21 cellular contexts compared by ENCODE assay signal in genomic region chr16:81158964-81159363, GRCh38.
DNase-seq lines count a peak whose midpoint lies in the region; ATAC-seq and TF ChIP-seq lines count a peak whose summit lies in the region.
"Had no signal": no experiment of that assay in that cellular context is flagged by ENCODE, and none has a peak within 500 bp of the region (broad histone marks: within the 10 kb centered on the region; RNA-seq: fewer than 3 reads in every experiment).

No MANE protein-coding gene starts in this region.

- H3K4me3 Mint-ChIP-seq in stimulated activated naive CD8-positive, alpha-beta T cell treated with anti-CD3 and anti-CD28 coated beads, Interleukin-15, amount 100 ng/mL, for 72 hours, result no peak overlapping the region
- H3K4me3 Mint-ChIP-seq: activated B cell treated with CpG ODN at 0.5 μM for 24 hours; CD8-positive, alpha-beta T cell; immature natural killer cell had no signal

- H3K9me3 Mint-ChIP-seq in stimulated activated naive CD8-positive, alpha-beta T cell treated with anti-CD3 and anti-CD28 coated beads, Interleukin-15, amount 100 ng/mL, for 72 hours, result no peaks in the 10 kb centered on the region
- H3K9me3 Mint-ChIP-seq: activated B cell treated with CpG ODN at 0.5 μM for 24 hours; CD8-positive, alpha-beta T cell; immature natural killer cell had no signal

- H3K4me1 Mint-ChIP-seq in stimulated activated naive CD8-positive, alpha-beta T cell treated with anti-CD3 and anti-CD28 coated beads, Interleukin-15, amount 100 ng/mL, for 72 hours, result no peaks in the 10 kb centered on the region
- H3K4me1 Mint-ChIP-seq: activated B cell treated with CpG ODN at 0.5 μM for 24 hours, immature natural killer cell had no signal

- peak; percentile 2 for DNase-seq in NCI-H345 (lab: John Stamatoyannopoulos, UW)
- DNase-seq in dermis blood vessel endothelial cell, result peak; percentile 40
- DNase-seq in middle frontal gyrus (ENCODE audit: extremely low spot score, low spot score), result peak; percentile 4
- DNase-seq in superior temporal gyrus (ENCODE audit: extremely low spot score), result peak; percentile 91
- DNase-seq in GM10266 (ENCODE audit: extremely low spot score), result no peak
- no peak for DNase-seq in stimulated activated CD4-positive, alpha-beta T cell treated with anti-CD3 and anti-CD28 coated beads, Interleukin-4, amount 100 ng/mL, for 1 hour
- no peak for DNase-seq in stimulated activated naive CD8-positive, alpha-beta T cell treated with anti-CD3 and anti-CD28 coated beads, Interleukin-15, amount 100 ng/mL, for 72 hours
- DNase-seq: activated B cell treated with CpG ODN at 0.5 μM for 24 hours; activated CD4-positive, alpha-beta T cell treated with anti-CD3 and anti-CD28 coated beads, Interleukin-2, amount 50 U/mL, for 4 hours; activated effector memory CD4-positive, alpha-beta T cell treated with anti-CD3 and anti-CD28 coated beads, Interleukin-2, amount 50 U/mL, for 16 hours; CD8-positive, alpha-beta T cell; DMS79; heart right ventricle; immature natural killer cell; KG1; MV-4-11; NCI-H1694 treated with DMSO at 0.1 percent for 48 hours; NCI-H2171 treated with DMSO at 0.1 percent for 48 hours; NCI-H748 treated with DMSO at 0.1 percent for 48 hours; T1000 had no signal

- no peak for ATAC-seq in stimulated activated naive CD8-positive, alpha-beta T cell treated with anti-CD3 and anti-CD28 coated beads, Interleukin-15, amount 100 ng/mL, for 72 hours
- ATAC-seq: CD8-positive, alpha-beta T cell; heart right ventricle; sciatic nerve had no signal

- no peaks in the 10 kb centered on the region for H3K27me3 Mint-ChIP-seq in stimulated activated naive CD8-positive, alpha-beta T cell treated with anti-CD3 and anti-CD28 coated beads, Interleukin-15, amount 100 ng/mL, for 72 hours

- TF ChIP-seq CTCF in GM10266 (IDR thresholded peaks at IDR 0.05; ENCODE audit: control insufficient read depth, insufficient read depth, low read depth, missing control alignments), result no peak

- no peak overlapping the region for H3K27ac Mint-ChIP-seq in stimulated activated naive CD8-positive, alpha-beta T cell treated with anti-CD3 and anti-CD28 coated beads, Interleukin-15, amount 100 ng/mL, for 72 hours
- H3K27ac Mint-ChIP-seq: activated B cell treated with CpG ODN at 0.5 μM for 24 hours; CD8-positive, alpha-beta T cell; immature natural killer cell had no signal

Comparison
In these comparisons a context has a peak if more than half of its experiments do, and no peak if none do; other contexts are left out.
1. DNase-seq: peak in NCI-H345 (single experiment), dermis blood vessel endothelial cell (single experiment), middle frontal gyrus (single experiment) and superior temporal gyrus (single experiment); none in GM10266 (single experiment), stimulated activated CD4-positive, alpha-beta T cell treated with anti-CD3 and anti-CD28 coated beads, Interleukin-4, amount 100 ng/mL, for 1 hour (single experiment) and stimulated activated naive CD8-positive, alpha-beta T cell treated with anti-CD3 and anti-CD28 coated beads, Interleukin-15, amount 100 ng/mL, for 72 hours (0 of 2).